In genomic region chr2:182543746-182544525, GRCh38 we compare ENCODE assay signal across 15 cellular contexts.
DNase-seq lines count a peak whose midpoint lies in the region; ATAC-seq, FAIRE-seq and TF ChIP-seq lines count a peak whose summit lies in the region.
"Had no signal": no experiment of that assay in that cellular context is flagged by ENCODE, and none has a peak within 500 bp of the region (broad histone marks: within the 10 kb centered on the region; RNA-seq: fewer than 3 reads in every experiment).

No MANE protein-coding gene starts in this region.

- H3K4me2 ChIP-seq in GM12878 (ENCODE audit: control insufficient read depth, insufficient read depth) (no peak overlapping the region), mesenchymal stem cell (ENCODE audit: low read length, poor library complexity, severe bottlenecking) (no peak overlapping the region)

- H3K14ac ChIP-seq in mesenchymal stem cell (ENCODE audit: low read length in 2 of 2): no peak overlapping the region

- H3K4me3 ChIP-seq in GM12878 (no peak overlapping the region), mesenchymal stem cell (ENCODE audit: insufficient read depth in 1 of 2, low read depth in 1 of 2, low read length in 2 of 2) (no peak overlapping the region)

- H2AK5ac ChIP-seq in mesenchymal stem cell (ENCODE audit: low read length, severe bottlenecking): no peak overlapping the region

- H2AFZ ChIP-seq in GM12878 (ENCODE audit: control insufficient read depth, low read depth, low read length) (no peak overlapping the region), mesenchymal stem cell (ENCODE audit: low read depth, low read length) (no peak overlapping the region)

- POLR2A ChIA-PET in GM12878 (lab: Charles Lee): interaction anchor here (1.1 kb wide), 1 partner anchor 10 kb away, joined by 3 read pairs; no protein-coding TSS in a partner anchor

- H3K27ac ChIP-seq in GM12878 (ENCODE audit: control insufficient read depth, insufficient read depth) (no peak overlapping the region), mesenchymal stem cell (ENCODE audit: low read length, poor library complexity, severe bottlenecking) (no peak overlapping the region)

- H2BK5ac ChIP-seq in mesenchymal stem cell (ENCODE audit: low read depth, low read length, poor library complexity, severe bottlenecking): no peak overlapping the region

- H3K9me3 ChIP-seq in GM12878 (replicated peaks; ENCODE audit: control insufficient read depth, insufficient read depth, low read length) (no peaks in the 10 kb centered on the region), mesenchymal stem cell (ENCODE audit: control insufficient read depth, low read length) (no peaks in the 10 kb centered on the region)
- H3K9me3 ChIP-seq: Caco-2 had no signal

- TF ChIP-seq RAD21 in GM12878 (IDR thresholded peaks at IDR 0.05; ENCODE audit: insufficient read depth, low read depth, low read length): no peak

- WGBS in GM12878 (ENCODE audit: insufficient coverage, insufficient replicate concordance, low lambda C conversion rate, missing lambda C conversion rate): 14% methylated on average over 3 of the region's 3 CpGs
- WGBS in mesenchymal stem cell: no CpG with 5 or more reads among the region's 3 CpGs

- FAIRE-seq in GM12878 (lab: Jason Lieb, UNC): no peak

- peak overlapping the region in 1 of 2 experiments; percentile 29 for H3K4ac ChIP-seq in mesenchymal stem cell (ENCODE audit: low read depth in 1 of 2, low read length in 2 of 2)

- BruUV-seq in GM12878 (replicated peaks; lab: Mats Ljungman, UMichigan): no TSS peak

- in situ Hi-C loops in G401 (cut with HindIII; ENCODE audit: low sequenced_read_pairs) (no loop called here), GM12878 (cut with MboI) (no loop called here)

- CTCF ChIA-PET in GM12878 (lab: Yijun Ruan, JAX): interaction anchor here (1.5 kb wide), 1 partner anchor 43 kb away, joined by 3 read pairs; no protein-coding TSS in a partner anchor

- no peak overlapping the region for H2BK120ac ChIP-seq in mesenchymal stem cell (ENCODE audit: low read depth, low read length)

- H3K4me1 ChIP-seq in GM12878 (ENCODE audit: control insufficient read depth, insufficient read depth, low read length) (no peaks in the 10 kb centered on the region; the same call in 1 of the 2 replicates), mesenchymal stem cell (ENCODE audit: control insufficient read depth, insufficient read depth, low read depth, low read length) (no peaks in the 10 kb centered on the region)
- H3K4me1 ChIP-seq: Caco-2 had no signal

- no peak overlapping the region for H4K91ac ChIP-seq in mesenchymal stem cell (ENCODE audit: low read length)

- no peak overlapping the region for H4K8ac ChIP-seq in mesenchymal stem cell (ENCODE audit: low read length)

- intact Hi-C loops in GM12878 (cut with micrococcal nuclease; ENCODE audit: unreplicated experiment): no loop called here

- TF ChIP-seq POLR2A in GM12878 (IDR thresholded peaks at IDR 0.05; ENCODE audit: low read depth, low read length): no peak

- H2BK12ac ChIP-seq in mesenchymal stem cell (ENCODE audit: low read length in 2 of 2): no peak overlapping the region

- no peak overlapping the region for H3K23ac ChIP-seq in mesenchymal stem cell (ENCODE audit: low read length in 2 of 2)

- no peak for TF ChIP-seq CTCF in GM12878 (IDR thresholded peaks at IDR 0.05 in 2 of 3, conservative IDR thresholded peaks at IDR 0.05 in 1 of 3; ENCODE audit: control insufficient read depth in 2 of 3, extremely low read depth in 1 of 3, insufficient read depth in 1 of 3, low read depth in 3 of 3, low read length in 3 of 3)
- TF ChIP-seq CTCF in omental fat pad (IDR thresholded peaks at IDR 0.05): no peak

- H3K9ac ChIP-seq in GM12878 (ENCODE audit: control insufficient read depth, insufficient read depth, low read length) (no peak overlapping the region), mesenchymal stem cell (ENCODE audit: low read length) (no peak overlapping the region)

- H4K20me1 ChIP-seq in GM12878 (ENCODE audit: control insufficient read depth, insufficient read depth): no peaks in the 10 kb centered on the region

- no peak overlapping the region for H2BK15ac ChIP-seq in mesenchymal stem cell (ENCODE audit: low read depth, poor library complexity, severe bottlenecking)

- DNase-seq in G401 (ENCODE audit: low spot score) (peak; percentile 81), GM12878 (ENCODE audit: low read depth, low spot score) (no peak), mesenchymal stem cell (peak; percentile 51), omental fat pad (ENCODE audit: low spot score) (no peak), NCI-H1436 (lab: John Stamatoyannopoulos, UW) (no peak)
- no peak for DNase-seq in central memory CD4-positive, alpha-beta T cell
- DNase-seq: Caco-2, DMS79 treated with DMSO at 0.1 percent for 48 hours, GDM1, H9, NCI-H1436 treated with DMSO at 0.1 percent for 48 hours, NCI-H774, SIG-M5 had no signal

- RAD21 ChIA-PET in GM12878 (lab: Charles Lee; ENCODE audit: unreplicated experiment): interaction anchor here (1.8 kb wide), 1 partner anchor 11 kb away, joined by 8 read pairs; no protein-coding TSS in a partner anchor

- H3K18ac ChIP-seq in mesenchymal stem cell (ENCODE audit: low read depth in 1 of 2, low read length in 2 of 2): no peak overlapping the region

- TF ChIP-seq EP300 in GM12878 (IDR thresholded peaks at IDR 0.05; ENCODE audit: borderline replicate concordance in 1 of 2, control insufficient read depth in 1 of 2, low read depth in 2 of 2, low read length in 2 of 2): no peak

- ATAC-seq in HG03025 (IDR thresholded peaks at IDR 0.05; ENCODE audit: low FRiP score, unreplicated experiment): peak; percentile 31
- ATAC-seq in GM12878: peak; percentile 56
- ATAC-seq in omental fat pad (ENCODE audit: low FRiP score): no peak
- ATAC-seq in GM19395 (IDR thresholded peaks at IDR 0.05; ENCODE audit: unreplicated experiment): no peak

- SMC1A ChIA-PET in GM12878 (lab: Charles Lee; ENCODE audit: uncharacterized antibody, unreplicated experiment): interaction anchor here (1.3 kb wide), 1 partner anchor 27 kb away, joined by 6 read pairs; no protein-coding TSS in a partner anchor

- H3K79me2 ChIP-seq in GM12878 (ENCODE audit: control insufficient read depth, insufficient read depth, low read length): no peaks in the 10 kb centered on the region

- H3K27me3 ChIP-seq in GM12878 (replicated peaks in 1 of 2; ENCODE audit: control insufficient read depth in 2 of 2, insufficient read depth in 2 of 2, low read length in 1 of 2) (no peaks in the 10 kb centered on the region), mesenchymal stem cell (ENCODE audit: control insufficient read depth in 1 of 2, insufficient read depth in 1 of 2, low read length in 2 of 2) (no peaks in the 10 kb centered on the region)

- H3K79me1 ChIP-seq in mesenchymal stem cell (replicated peaks; ENCODE audit: low read length, poor library complexity, severe bottlenecking): no peaks in the 10 kb centered on the region

- H3K36me3 ChIP-seq in GM12878 (ENCODE audit: control insufficient read depth in 2 of 2, insufficient read depth in 2 of 2, low read length in 1 of 2) (no peaks in the 10 kb centered on the region), mesenchymal stem cell (ENCODE audit: control insufficient read depth in 1 of 2, insufficient read depth in 2 of 2, low read depth in 1 of 2, low read length in 2 of 2) (no peaks in the 10 kb centered on the region)

TF ChIP-seq in GM12878, 131 proteins besides CTCF, POLR2A, EP300 and RAD21:
- TF ChIP-seq PAX8 (IDR thresholded peaks at IDR 0.05) (no peak), STAT3 (IDR thresholded peaks at IDR 0.05; ENCODE audit: low read depth, low read length) (no peak)

Comparison
In these comparisons a context has a peak if more than half of its experiments do, and no peak if none do; other contexts are left out.
1. DNase-seq: peak in G401 (single experiment) and mesenchymal stem cell (single experiment); none in GM12878 (single experiment), omental fat pad (single experiment), central memory CD4-positive, alpha-beta T cell (single experiment) and NCI-H1436 (single experiment).
2. ATAC-seq: peak in HG03025 (single experiment) and GM12878 (single experiment); none in omental fat pad (single experiment) and GM19395 (single experiment).